ENCODE assay signal across 10 cellular contexts in genomic region chr13:112583592-112584277, GRCh38. TPM values are rescaled to one million over a fixed set of nuclear protein-coding genes. Genes with fewer than 3 reads are reported as not detected.
DNase-seq lines count a peak whose midpoint lies in the region; ATAC-seq and TF ChIP-seq lines count a peak whose summit lies in the region.
"Had no signal": no experiment of that assay in that cellular context is flagged by ENCODE, and none has a peak within 500 bp of the region (broad histone marks: within the 10 kb centered on the region; RNA-seq: fewer than 3 reads in every experiment).

No MANE protein-coding gene starts in this region.

- DNase-seq in OCI-M1 (lab: John Stamatoyannopoulos, UW) (peak; percentile 94), pons (ENCODE audit: low spot score) (peak; percentile 79), left lobe of liver (ENCODE audit: low spot score) (no peak), progenitor cell of endocrine pancreas (ENCODE audit: low spot score, unreplicated experiment) (no peak), 8988T (no peak), NCI-H1694 treated with DMSO at 0.1 percent for 48 hours (lab: John Stamatoyannopoulos, UW) (no peak)
- DNase-seq: activated CD4-positive, alpha-beta T cell treated with anti-CD3 and anti-CD28 coated beads for 4 hours; NCI-H1105 treated with DMSO at 0.1 percent for 48 hours had no signal

- no peak overlapping the region for H3K27ac Mint-ChIP-seq in progenitor cell of endocrine pancreas

- no peak overlapping the region for H3K4me3 Mint-ChIP-seq in progenitor cell of endocrine pancreas (ENCODE audit: low read depth)

- H3K4me1 Mint-ChIP-seq in progenitor cell of endocrine pancreas (ENCODE audit: low read depth), result peaks cover 13% of the 10 kb centered on the region

- peaks cover 11% of the 10 kb centered on the region for H3K36me3 Mint-ChIP-seq in progenitor cell of endocrine pancreas (ENCODE audit: insufficient read depth)

- no peak for TF ChIP-seq CTCF in progenitor cell of endocrine pancreas (IDR thresholded peaks at IDR 0.05; ENCODE audit: unreplicated experiment)

- H3K9me3 Mint-ChIP-seq in progenitor cell of endocrine pancreas (ENCODE audit: low read depth), result peaks cover 3% of the 10 kb centered on the region

- peak; percentile 47 for ATAC-seq in GM18868 (IDR thresholded peaks at IDR 0.05; ENCODE audit: unreplicated experiment)
- ATAC-seq in HG02884 (IDR thresholded peaks at IDR 0.05; ENCODE audit: unreplicated experiment), result peak; percentile 37
- no peak for ATAC-seq in left lobe of liver

- H3K27me3 Mint-ChIP-seq in progenitor cell of endocrine pancreas, result no peaks in the 10 kb centered on the region

RNA-seq across cellular contexts. Expression of gene TUBGCP3, which starts 4.2 kb away (rescaled TPM):
- 18.8 TPM for total RNA-seq in left lobe of liver
- total RNA-seq in progenitor cell of endocrine pancreas, result 30.6 and 31.8 TPM in 2 replicates

Comparison
In these comparisons a context has a peak if more than half of its experiments do, and no peak if none do; other contexts are left out.
1. DNase-seq: peak in OCI-M1 (single experiment) and pons (single experiment); none in left lobe of liver (single experiment), progenitor cell of endocrine pancreas (single experiment), 8988T (single experiment) and NCI-H1694 treated with DMSO at 0.1 percent for 48 hours (single experiment).